ENCODE assay signal across 13 cellular contexts in genomic region chr17:39677072-39677471, GRCh38. TPM values are rescaled to one million over a fixed set of nuclear protein-coding genes. Genes with fewer than 3 reads are reported as not detected.
DNase-seq lines count a peak whose midpoint lies in the region; ATAC-seq and TF ChIP-seq lines count a peak whose summit lies in the region.
"Had no signal": no experiment of that assay in that cellular context is flagged by ENCODE, and none has a peak within 500 bp of the region (broad histone marks: within the 10 kb centered on the region; RNA-seq: fewer than 3 reads in every experiment).

No MANE protein-coding gene starts in this region.

- H3K27ac ChIP-seq in DOHH2 (ENCODE audit: low read depth, low read length) (no peak overlapping the region), layer of hippocampus (ENCODE audit: low read depth, low read length) (peak overlapping the region; percentile 21), stomach (peak overlapping the region in 4 of 5 donors; percentile 70 to 79 (median 74))
- H3K27ac ChIP-seq: SJCRH30 had no signal

- H3K4me3 Mint-ChIP-seq in activated CD8-positive, alpha-beta T cell treated with anti-CD3 and anti-CD28 coated beads for 36 hours = no peak overlapping the region
- H3K4me3 Mint-ChIP-seq: dendritic cell treated with granulocyte-macrophage colony-stimulating factor and Interleukin-4, amounts not matched to agents 40 ng/mL and 50 ng/mL, for 4 days had no signal

- CTCF ChIA-PET in activated CD8-positive, alpha-beta T cell treated with anti-CD3 and anti-CD28 coated beads for 36 hours (lab: Charles Lee) = interaction anchor here (2.4 to 7.3 kb wide), 3 partner anchors 8 to 54 kb away, joined by 7 to 43 read pairs (median 29); partner anchors contain the start of genes PGAP3 and PNMT

- H3K36me3 ChIP-seq in DOHH2 (ENCODE audit: control insufficient read depth, low read length) (no peaks in the 10 kb centered on the region), stomach (peaks cover 0 to 22% (median 14%) of the 10 kb centered on the region in 4 donors), MG63 (no peaks in the 10 kb centered on the region)
- H3K36me3 ChIP-seq: SJCRH30 had no signal

- H3K4me1 ChIP-seq in DOHH2 (ENCODE audit: control insufficient read depth, low read length) (peaks cover 77% of the 10 kb centered on the region), stomach (peaks cover 47 to 66% (median 57%) of the 10 kb centered on the region in 4 donors)

- H3K4me1 Mint-ChIP-seq in activated CD8-positive, alpha-beta T cell treated with anti-CD3 and anti-CD28 coated beads for 36 hours (ENCODE audit: low read depth) = peaks cover 64% of the 10 kb centered on the region

- peak overlapping the region; percentile 59 for H3K27ac Mint-ChIP-seq in activated CD8-positive, alpha-beta T cell treated with anti-CD3 and anti-CD28 coated beads for 36 hours
- H3K27ac Mint-ChIP-seq: dendritic cell treated with granulocyte-macrophage colony-stimulating factor and Interleukin-4, amounts not matched to agents 40 ng/mL and 50 ng/mL, for 4 days had no signal

- WGBS in stomach, 5 donors = 73 to 86% (median 76%) methylated on average over 8 of the region's 8 CpGs

- no peak for TF ChIP-seq POLR2A in stomach (IDR thresholded peaks at IDR 0.05)

- ATAC-seq in activated CD8-positive, alpha-beta T cell treated with anti-CD3 and anti-CD28 coated beads for 36 hours = no peak

- intact Hi-C loops in activated CD8-positive, alpha-beta T cell treated with anti-CD3 and anti-CD28 coated beads for 36 hours (cut with micrococcal nuclease) = no loop called here
- intact Hi-C loops in stomach (cut with DNase I; ENCODE audit: low total_unique reads) = no loop called here

- no peaks in the 10 kb centered on the region for H3K9me2 ChIP-seq in DOHH2 (replicated peaks; ENCODE audit: control insufficient read depth, low read length)

- H3K36me3 Mint-ChIP-seq in activated CD8-positive, alpha-beta T cell treated with anti-CD3 and anti-CD28 coated beads for 36 hours (ENCODE audit: low read depth) = no peaks in the 10 kb centered on the region

- no peak for TF ChIP-seq CTCF in DOHH2 (IDR thresholded peaks at IDR 0.05; ENCODE audit: low read depth, low read length, poor library complexity, severe bottlenecking)
- no peak for TF ChIP-seq CTCF in activated CD8-positive, alpha-beta T cell treated with anti-CD3 and anti-CD28 coated beads for 36 hours (IDR thresholded peaks at IDR 0.05)
- TF ChIP-seq CTCF in stomach (IDR thresholded peaks at IDR 0.05) = no peak

- H3K4me3 ChIP-seq in DOHH2 (ENCODE audit: low read length) (no peak overlapping the region), stomach (no peak overlapping the region), MG63 (no peak overlapping the region)
- H3K4me3 ChIP-seq: SJCRH30 had no signal

- H3K27me3 Mint-ChIP-seq in activated CD8-positive, alpha-beta T cell treated with anti-CD3 and anti-CD28 coated beads for 36 hours = no peaks in the 10 kb centered on the region

- no peak for DNase-seq in activated CD8-positive, alpha-beta T cell treated with anti-CD3 and anti-CD28 coated beads for 36 hours
- DNase-seq in stomach = no peak
- no peak for DNase-seq in MG63
- no peak for DNase-seq in NCI-H1694 (lab: John Stamatoyannopoulos, UW)
- no peak for DNase-seq in activated CD4-positive, alpha-beta T cell treated with anti-CD3 and anti-CD28 coated beads, Interleukin-2, amount 50 U/mL, for 4 hours
- DNase-seq: GOT3; mesenchymal stem cell; stimulated activated CD4-positive, alpha-beta T cell treated with anti-CD3 and anti-CD28 coated beads, Interleukin-15, amount 100 ng/mL, for 24 hours; trophoblast cell had no signal

- POLR2A ChIA-PET in activated CD8-positive, alpha-beta T cell treated with anti-CD3 and anti-CD28 coated beads for 36 hours (lab: Charles Lee) = interaction anchor here (1.0 to 2.5 kb wide), 4 partner anchors 11 to 40 kb away, joined by 3 to 15 read pairs (median 4); partner anchors contain the start of genes PGAP3, STARD3 and TCAP

- TF ChIP-seq EP300 in stomach (IDR thresholded peaks at IDR 0.05) = no peak

- H4K20me1 ChIP-seq in DOHH2 (ENCODE audit: control insufficient read depth, insufficient read depth, low read depth, low read length) = no peaks in the 10 kb centered on the region

- H3K79me2 ChIP-seq in DOHH2 (ENCODE audit: control insufficient read depth, low read length) = no peaks in the 10 kb centered on the region

- H3K27me3 ChIP-seq in DOHH2 (ENCODE audit: control insufficient read depth, low read length) (0 out of 2 replicates have a peak, but pooled peaks cover under 1% of the 10 kb centered on the region), layer of hippocampus (ENCODE audit: control insufficient read depth, insufficient read depth, low read length) (no peaks in the 10 kb centered on the region), stomach (peaks cover 0 to 3% (median 0%) of the 10 kb centered on the region in 3 donors), MG63 (no peaks in the 10 kb centered on the region)
- H3K27me3 ChIP-seq: SJCRH30 had no signal

- H3K4me2 ChIP-seq in DOHH2 (ENCODE audit: low read length) = peak overlapping the region; percentile 46; the same call in 1 of the 2 replicates

- no peaks in the 10 kb centered on the region for H3K9me3 Mint-ChIP-seq in activated CD8-positive, alpha-beta T cell treated with anti-CD3 and anti-CD28 coated beads for 36 hours
- H3K9me3 Mint-ChIP-seq: dendritic cell treated with granulocyte-macrophage colony-stimulating factor and Interleukin-4, amounts not matched to agents 40 ng/mL and 50 ng/mL, for 4 days had no signal

- H3K9me3 ChIP-seq in DOHH2 (ENCODE audit: control insufficient read depth, insufficient read depth, low read length) = no peaks in the 10 kb centered on the region
- no peaks in the 10 kb centered on the region for H3K9me3 ChIP-seq in stomach
- H3K9me3 ChIP-seq in MG63 = no peaks in the 10 kb centered on the region
- H3K9me3 ChIP-seq: SJCRH30 had no signal

- H3F3A ChIP-seq in DOHH2 (ENCODE audit: control insufficient read depth, insufficient read depth) = peaks cover 2% of the 10 kb centered on the region; the same call in 1 of the 2 replicates

RNA-seq across cellular contexts. Expression of gene PNMT, which starts 8.8 kb away (rescaled TPM):
- total RNA-seq in activated CD8-positive, alpha-beta T cell treated with anti-CD3 and anti-CD28 coated beads for 36 hours = under 1 TPM in 1 of 2 experiments, not detected in 1; 0.40 TPM
- total RNA-seq in stomach = 1 to 10 TPM in 2 of 5 donors, under 1 TPM in 1, not detected in 2; 0.45 to 9.0 (median 2.9) TPM
- 10 to 100 TPM in 2 of 3 donors, 1 to 10 TPM in 1; 5.3 to 16.6 (median 13.0) TPM for polyA plus RNA-seq in stomach
- total RNA-seq in MG63 (2014; rRNA removed; shearing (Covaris generic); ENCODE audit: low replicate concordance) = not detected in 2 replicates

RNA-seq across cellular contexts. Expression of gene PGAP3, which starts 10.8 kb away (rescaled TPM):
- total RNA-seq in activated CD8-positive, alpha-beta T cell treated with anti-CD3 and anti-CD28 coated beads for 36 hours = 1 to 10 TPM; 6.4 to 7.4 TPM
- total RNA-seq in stomach = 10 to 100 TPM in 3 of 5 donors, 1 to 10 TPM in 2; 3.2 to 42.9 (median 22.4) TPM
- polyA plus RNA-seq in stomach = 10 to 100 TPM in 2 of 3 donors, 1 to 10 TPM in 1; 9.1 to 21.5 (median 11.2) TPM
- 9.5 and 29.2 TPM in 2 replicates for total RNA-seq in MG63 (2014; rRNA removed; shearing (Covaris generic); ENCODE audit: low replicate concordance)

RNA-seq across cellular contexts. Expression of gene TCAP, which starts 11.9 kb away (rescaled TPM):
- 1 to 10 TPM in 1 of 2 experiments, under 1 TPM in 1; 0.95 to 1.3 TPM for total RNA-seq in activated CD8-positive, alpha-beta T cell treated with anti-CD3 and anti-CD28 coated beads for 36 hours
- 1 to 10 TPM in 1 of 5 donors, under 1 TPM in 2, not detected in 2; 0.89 to 4.3 (median 0.92) TPM for total RNA-seq in stomach
- 10 to 100 TPM in 1 of 3 donors, 1 to 10 TPM in 1, under 1 TPM in 1; 0.88 to 14.1 (median 3.5) TPM for polyA plus RNA-seq in stomach
- 0.07 TPM in 1 of 2 replicates, not detected in the other for total RNA-seq in MG63 (2014; rRNA removed; shearing (Covaris generic); ENCODE audit: low replicate concordance)

RNA-seq across cellular contexts. Expression of gene ERBB2, which starts 22.8 kb away (rescaled TPM):
- total RNA-seq in activated CD8-positive, alpha-beta T cell treated with anti-CD3 and anti-CD28 coated beads for 36 hours = 1 to 10 TPM; 5.2 TPM
- total RNA-seq in stomach = 100 to 1,000 TPM in 2 of 5 donors, 10 to 100 TPM in 3; 53.1 to 402 (median 81.7) TPM
- polyA plus RNA-seq in stomach = 10 to 100 TPM; 13.1 to 47.7 (median 25.3) TPM
- 19.8 and 30.8 TPM in 2 replicates for total RNA-seq in MG63 (2014; rRNA removed; shearing (Covaris generic); ENCODE audit: low replicate concordance)

RNA-seq across cellular contexts. Expression of gene STARD3, which starts 40.1 kb away (rescaled TPM):
- total RNA-seq in activated CD8-positive, alpha-beta T cell treated with anti-CD3 and anti-CD28 coated beads for 36 hours = 10 to 100 TPM; 48.7 to 50.3 TPM
- 1,000 to 10,000 TPM in 1 of 5 donors, 100 to 1,000 TPM in 1, 10 to 100 TPM in 3; 26.4 to 1,091 (median 72.1) TPM for total RNA-seq in stomach
- 10 to 100 TPM; 28.1 to 53.5 (median 30.8) TPM for polyA plus RNA-seq in stomach
- total RNA-seq in MG63 (2014; rRNA removed; shearing (Covaris generic); ENCODE audit: low replicate concordance) = 55.2 and 61.8 TPM in 2 replicates
